Comparison of ENCODE assay signal across 2 cellular contexts in the genomic region with DNA sequence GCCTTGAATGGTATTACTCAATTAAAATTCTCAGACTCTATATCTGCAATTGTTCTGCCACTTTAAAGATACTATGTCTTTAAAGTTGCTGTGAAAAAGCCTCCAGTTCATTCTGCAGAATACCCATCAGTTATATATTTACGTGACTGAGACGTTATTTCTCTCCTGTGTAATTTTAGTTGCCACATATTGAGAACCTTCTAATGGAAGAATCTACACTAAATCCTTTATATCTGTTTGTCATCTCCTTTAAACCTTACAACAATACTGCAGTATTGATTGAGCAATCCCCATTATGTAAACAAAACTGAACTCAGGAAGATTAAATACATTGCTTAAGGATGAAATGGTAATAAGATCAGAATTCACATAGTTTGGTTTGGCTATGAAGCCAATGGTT.
TF ChIP-seq lines count a peak whose summit lies in the region.

No MANE protein-coding gene starts in this region.

TF ChIP-seq in A549, 52 proteins besides CTCF, POLR2A, EP300 and RAD21 (continued from another document):
- TF ChIP-seq HES2 (IDR thresholded peaks at IDR 0.05) (peak; percentile 71), FOSL2 (IDR thresholded peaks at IDR 0.05) (no peak), FOSL2 (CRISPR knock-in tag; IDR thresholded peaks at IDR 0.05) (peak; percentile 62), SMC3 (IDR thresholded peaks at IDR 0.05) (0 out of 3 replicates have a peak, but pooled peaks have one; percentile 8), HEYL (CRISPR knock-in tag; IDR thresholded peaks at IDR 0.05) (no peak)

TF ChIP-seq in SK-N-SH, 30 proteins besides CTCF, POLR2A, EP300 and RAD21 (continued from another document):
- no peak for TF ChIP-seq ZBTB33 (IDR thresholded peaks at IDR 0.05; ENCODE audit: borderline replicate concordance, low read depth)
- TF ChIP-seq USF2 (IDR thresholded peaks at IDR 0.05; ENCODE audit: borderline replicate concordance, low read depth, low read length) = no peak
- TF ChIP-seq RXRA (IDR thresholded peaks at IDR 0.05; ENCODE audit: borderline replicate concordance, low read depth) = no peak
